11 cellular contexts compared by ENCODE assay signal in genomic region chr11:100709233-100709999, GRCh38. TPM values are rescaled to one million over a fixed set of nuclear protein-coding genes. Genes with fewer than 3 reads are reported as not detected.
DNase-seq lines count a peak whose midpoint lies in the region; ATAC-seq, FAIRE-seq and TF ChIP-seq lines count a peak whose summit lies in the region.
"Had no signal": no experiment of that assay in that cellular context is flagged by ENCODE, and none has a peak within 500 bp of the region (broad histone marks: within the 10 kb centered on the region; RNA-seq: fewer than 3 reads in every experiment).

No MANE protein-coding gene starts in this region.

- no peaks in the 10 kb centered on the region for H3K36me3 ChIP-seq in endothelial cell of umbilical vein (ENCODE audit: control insufficient read depth in 2 of 2, extremely low read depth in 1 of 2, insufficient read depth in 2 of 2, low read length in 2 of 2)
- H3K36me3 ChIP-seq: neural progenitor cell had no signal

- no TSS peak for BruUV-seq in endothelial cell of umbilical vein (replicated peaks; lab: Mats Ljungman, UMichigan)

- H3K79me2 ChIP-seq in endothelial cell of umbilical vein (ENCODE audit: control insufficient read depth, insufficient read depth, low read length), result no peaks in the 10 kb centered on the region

- DNase-seq in ELR (ENCODE audit: low read depth) (peak; percentile 20), endothelial cell of umbilical vein (ENCODE audit: low read depth, low spot score) (no peak), NCI-H2081 (lab: John Stamatoyannopoulos, UW) (no peak), C1 segment of cervical spinal cord (lab: John Stamatoyannopoulos, UW) (no peak), COLO668 (lab: John Stamatoyannopoulos, UW; ENCODE audit: unreplicated experiment) (no peak)
- DNase-seq in stimulated activated CD8-positive, alpha-beta memory T cell treated with anti-CD3 and anti-CD28 coated beads, Interleukin-4, amount 100 ng/mL, for 48 hours, result no peak
- DNase-seq: Caco-2 had no signal

- H3K9ac ChIP-seq in endothelial cell of umbilical vein (replicated peaks; ENCODE audit: extremely low read depth, insufficient read depth, low read length), result no peak overlapping the region
- H3K9ac ChIP-seq: neural progenitor cell had no signal

- dilution Hi-C loops in endothelial cell of umbilical vein (cut with MboI; ENCODE audit: extremely low pct_ligation_motif_present, low sequenced_read_pairs), result no loop called here

- H2AFZ ChIP-seq in endothelial cell of umbilical vein (ENCODE audit: low read depth, low read length), result no peak overlapping the region
- H2AFZ ChIP-seq: neural progenitor cell had no signal

- intact Hi-C loops in endothelial cell of umbilical vein (cut with micrococcal nuclease), result no loop called here

- TF ChIP-seq CTCF in endothelial cell of umbilical vein (IDR thresholded peaks at IDR 0.05; ENCODE audit: extremely low read depth in 1 of 2, insufficient read depth in 1 of 2, low read depth in 1 of 2, low read length in 2 of 2), result no peak

- H3K4me2 ChIP-seq in endothelial cell of umbilical vein (ENCODE audit: insufficient read depth, low read length), result no peak overlapping the region
- H3K4me2 ChIP-seq: neural progenitor cell had no signal

- H3K27me3 ChIP-seq in endothelial cell of umbilical vein (ENCODE audit: control insufficient read depth in 2 of 2, insufficient read depth in 2 of 2, low read length in 2 of 2), result no peaks in the 10 kb centered on the region
- H3K27me3 ChIP-seq: neural progenitor cell had no signal

- CTCF ChIA-PET in endothelial cell of umbilical vein (lab: Charles Lee), result interaction anchor here (1.4 to 2.0 kb wide), 2 partner anchors 16 to 86 kb away, joined by 4 to 5 read pairs; no protein-coding TSS in a partner anchor

- H3K4me3 ChIP-seq in endothelial cell of umbilical vein (replicated peaks in 1 of 3; ENCODE audit: insufficient read depth in 1 of 3, low read depth in 1 of 3, low read length in 3 of 3), result no peak overlapping the region
- H3K4me3 ChIP-seq: neural progenitor cell had no signal

- no peaks in the 10 kb centered on the region for H3K9me3 ChIP-seq in endothelial cell of umbilical vein (replicated peaks; ENCODE audit: control insufficient read depth, insufficient read depth, low read length)
- H3K9me3 ChIP-seq: Caco-2 had no signal

- POLR2A ChIA-PET in endothelial cell of umbilical vein (lab: Charles Lee), result no interaction called here

- ATAC-seq in GM21390 (IDR thresholded peaks at IDR 0.05; ENCODE audit: unreplicated experiment) (peak; percentile 68), HG03175 (IDR thresholded peaks at IDR 0.05; ENCODE audit: unreplicated experiment) (peak; percentile 56)

- peaks cover 3% of the 10 kb centered on the region for H3K4me1 ChIP-seq in endothelial cell of umbilical vein (ENCODE audit: control insufficient read depth, extremely low read depth, insufficient read depth, low read length)
- H3K4me1 ChIP-seq: Caco-2 had no signal

- no peak overlapping the region for H3K27ac ChIP-seq in endothelial cell of umbilical vein (ENCODE audit: insufficient read depth, low read depth, low read length)
- H3K27ac ChIP-seq: neural progenitor cell, RWPE1 had no signal

- FAIRE-seq in endothelial cell of umbilical vein (lab: Jason Lieb, UNC), result no peak

- H4K20me1 ChIP-seq in endothelial cell of umbilical vein (replicated peaks; ENCODE audit: control insufficient read depth, extremely low read depth, insufficient read depth, low read length), result no peaks in the 10 kb centered on the region

- TF ChIP-seq POLR2A in endothelial cell of umbilical vein (IDR thresholded peaks at IDR 0.05; ENCODE audit: low read depth, low read length), result no peak

- H3K9me1 ChIP-seq in endothelial cell of umbilical vein (replicated peaks; ENCODE audit: control insufficient read depth, extremely low read depth, insufficient read depth, low read length), result no peaks in the 10 kb centered on the region

TF ChIP-seq in endothelial cell of umbilical vein, 7 proteins besides CTCF, POLR2A, EP300 and RAD21:
- TF ChIP-seq FOS (IDR thresholded peaks at IDR 0.05; ENCODE audit: borderline replicate concordance, insufficient read depth, low read length) (peak; percentile 23), JUN (IDR thresholded peaks at IDR 0.05; ENCODE audit: borderline replicate concordance, insufficient read depth, insufficient read length, low read depth) (no peak)

RNA-seq across cellular contexts. Expression of gene ARHGAP42, which starts 22.3 kb away (rescaled TPM):
- 2.4 and 6.6 TPM in 2 replicates for total RNA-seq in endothelial cell of umbilical vein
- 1.8 TPM in 2 replicates for polyA plus RNA-seq in endothelial cell of umbilical vein
- polyA plus RNA-seq in endothelial cell of umbilical vein (2011; cell fraction: cytosol; rRNA removed), result 1.8 and 1.9 TPM in 2 replicates
- polyA plus RNA-seq in endothelial cell of umbilical vein (2011; cell fraction: nucleus; rRNA removed), result 5.4 and 6.3 TPM in 2 replicates
- 2.8 and 3.6 TPM in 2 replicates for polyA plus RNA-seq in endothelial cell of umbilical vein (2012)
- 4.1 and 8.5 TPM in 2 replicates for polyA minus RNA-seq in endothelial cell of umbilical vein
- 4.4 TPM for polyA minus RNA-seq in endothelial cell of umbilical vein (2011; cell fraction: cytosol; rRNA and poly(A)+ RNA removed)
- 11.3 and 13.6 TPM in 2 replicates for polyA minus RNA-seq in endothelial cell of umbilical vein (2011; cell fraction: nucleus; rRNA and poly(A)+ RNA removed)
